Comparison of ENCODE assay signal across 9 cellular contexts in genomic region chr22:20567371-20567847, GRCh38. TPM values are rescaled to one million over a fixed set of nuclear protein-coding genes. Genes with fewer than 3 reads are reported as not detected.
A peak's percentile ranks its signal among the peaks of the same experiment; 100 is the strongest.
DNase-seq lines count a peak whose midpoint lies in the region; ATAC-seq and TF ChIP-seq lines count a peak whose summit lies in the region.
"Had no signal": no experiment of that assay in that cellular context is flagged by ENCODE, and none has a peak within 500 bp of the region (broad histone marks: within the 10 kb centered on the region; RNA-seq: fewer than 3 reads in every experiment).

No MANE protein-coding gene starts in this region.

- H3K4me1 ChIP-seq in muscle layer of duodenum (ENCODE audit: control insufficient read depth in 1 of 2, insufficient read depth in 2 of 2, low read length in 2 of 2) = peaks cover 9 to 34% of the 10 kb centered on the region in 2 donors
- no peaks in the 10 kb centered on the region for H3K4me1 ChIP-seq in H9 (ENCODE audit: insufficient read depth, low read length)

- DNase-seq in AG10803 (ENCODE audit: low read depth) (peak; percentile 78), chondrocyte (ENCODE audit: low spot score) (peak; percentile 44), H9 (no peak), GM20000 (ENCODE audit: low spot score) (no peak)
- DNase-seq in stimulated activated CD4-positive, alpha-beta T cell treated with anti-CD3 and anti-CD28 coated beads, Interleukin-12 subunit alpha, Interleukin-12 subunit beta, amount 100 ng/mL, for 4 hours = no peak
- DNase-seq: activated gamma-delta T cell had no signal

- TF ChIP-seq RAD21 in Ishikawa (IDR thresholded peaks at IDR 0.05; ENCODE audit: low read depth) = no peak; the same call in 1 of the 2 replicates

- peak; percentile 63; the same call in 1 of the 2 replicates for TF ChIP-seq EP300 in Ishikawa (IDR thresholded peaks at IDR 0.05; ENCODE audit: borderline replicate concordance)

- no peak overlapping the region for H2BK15ac ChIP-seq in H9 (ENCODE audit: low read depth, low read length)

- H3K4me3 ChIP-seq in AG10803 (ENCODE audit: low read length) (no peak overlapping the region), muscle layer of duodenum (ENCODE audit: low read depth in 1 of 2, low read length in 2 of 2) (no peak overlapping the region)

- H3K27ac ChIP-seq in muscle layer of duodenum (ENCODE audit: low read length) = peak overlapping the region; percentile 5
- no peak overlapping the region for H3K27ac ChIP-seq in H9 (ENCODE audit: insufficient read length, low read depth, low read length)

- H2BK20ac ChIP-seq in H9 (ENCODE audit: low read depth, low read length, poor library complexity, severe bottlenecking) = no peak overlapping the region

- H3T11ph ChIP-seq in H9 (ENCODE audit: low read length) = no peak overlapping the region

- H4K5ac ChIP-seq in H9 (ENCODE audit: insufficient read length, low read depth, low read length) = no peak overlapping the region

- H3K23me2 ChIP-seq in H9 (ENCODE audit: insufficient read length, low read depth, low read length, poor library complexity, severe bottlenecking) = no peaks in the 10 kb centered on the region

- no peaks in the 10 kb centered on the region for H3K79me2 ChIP-seq in H9 (ENCODE audit: insufficient read depth, low read length)

- H2BK5ac ChIP-seq in H9 (ENCODE audit: insufficient read length, low read length) = no peak overlapping the region

- H4K20me1 ChIP-seq in H9 (ENCODE audit: control insufficient read depth, insufficient read depth, insufficient read length) = no peaks in the 10 kb centered on the region

- TF ChIP-seq CTCF in AG10803 (conservative IDR thresholded peaks at IDR 0.05; ENCODE audit: low read length) = no peak
- TF ChIP-seq CTCF in chondrocyte (IDR thresholded peaks at IDR 0.05) = no peak
- no peak for TF ChIP-seq CTCF in H9 (conservative IDR thresholded peaks at IDR 0.05)
- no peak for TF ChIP-seq CTCF in GM20000 (IDR thresholded peaks at IDR 0.05; ENCODE audit: extremely low read depth, missing control alignments)

- H3K14ac ChIP-seq in H9 (ENCODE audit: insufficient read depth, low read length) = no peak overlapping the region

- no peak overlapping the region for H3K4ac ChIP-seq in H9 (ENCODE audit: low read depth, low read length)

- H3K36me3 ChIP-seq in muscle layer of duodenum (ENCODE audit: control insufficient read depth in 1 of 2, insufficient read depth in 2 of 2, low read length in 2 of 2) = peaks cover 50 to 72% of the 10 kb centered on the region in 2 donors

- peaks cover 75% of the 10 kb centered on the region for H3K4me1 Mint-ChIP-seq in chondrocyte (ENCODE audit: low read depth)
- H3K4me1 Mint-ChIP-seq in H9 = no peaks in the 10 kb centered on the region

- no peak overlapping the region for H4K91ac ChIP-seq in H9 (ENCODE audit: insufficient read length, low read depth, low read length)

- no peak overlapping the region for H3K23ac ChIP-seq in H9 (ENCODE audit: insufficient read length, low read depth, low read length)

- H2BK120ac ChIP-seq in H9 (ENCODE audit: low read depth, low read length, poor library complexity, severe bottlenecking) = no peak overlapping the region

- no peak for ATAC-seq in GM18517 (IDR thresholded peaks at IDR 0.05; ENCODE audit: unreplicated experiment)

- H3K9me3 ChIP-seq in muscle layer of duodenum (ENCODE audit: control insufficient read depth in 1 of 2, low read length in 2 of 2) (no peaks in the 10 kb centered on the region), H9 (ENCODE audit: control insufficient read depth, low read depth, low read length) (no peaks in the 10 kb centered on the region)

- no peak overlapping the region for H4K8ac ChIP-seq in H9 (replicated peaks; ENCODE audit: insufficient read length, low read depth, low read length)

- peak overlapping the region; percentile 99 for H3K27ac Mint-ChIP-seq in chondrocyte (ENCODE audit: unreplicated experiment)
- H3K27ac Mint-ChIP-seq in H9 = no peak overlapping the region

- H3K27me3 Mint-ChIP-seq in chondrocyte (ENCODE audit: low read depth) (no peaks in the 10 kb centered on the region), H9 (ENCODE audit: low read depth) (no peaks in the 10 kb centered on the region)

- H2AK5ac ChIP-seq in H9 (ENCODE audit: insufficient read length, low read length) = no peak overlapping the region

- no peak overlapping the region for H3K18ac ChIP-seq in H9 (ENCODE audit: insufficient read length, low read depth, low read length)

- H3K9me3 Mint-ChIP-seq in chondrocyte (ENCODE audit: low read depth) (no peaks in the 10 kb centered on the region), H9 (no peaks in the 10 kb centered on the region)

- no peak overlapping the region for H3K4me3 Mint-ChIP-seq in chondrocyte (ENCODE audit: unreplicated experiment)
- no peak overlapping the region for H3K4me3 Mint-ChIP-seq in H9

- no peak overlapping the region for H3K9ac ChIP-seq in H9 (ENCODE audit: extremely low read depth, insufficient read length, low read length)

- no peaks in the 10 kb centered on the region for H3K79me1 ChIP-seq in H9 (ENCODE audit: insufficient read depth, low read depth, low read length, poor library complexity, severe bottlenecking)

- no CpG with 5 or more reads among the region's 6 CpGs for WGBS in H9 (ENCODE audit: extremely low coverage, insufficient read length, low lambda C conversion rate)

- H2BK12ac ChIP-seq in H9 (ENCODE audit: insufficient read length, low read depth, low read length) = no peak overlapping the region

- no peak overlapping the region for H3K56ac ChIP-seq in H9 (ENCODE audit: insufficient read length, low read depth, low read length)

- H3K27me3 ChIP-seq in muscle layer of duodenum (ENCODE audit: low read depth, low read length) = no peaks in the 10 kb centered on the region
- H3K27me3 ChIP-seq in H9 (ENCODE audit: insufficient read depth, low read length) = no peaks in the 10 kb centered on the region

- H2AFZ ChIP-seq in H9 (ENCODE audit: low read length) = no peak overlapping the region

- H3K36me3 Mint-ChIP-seq in chondrocyte (ENCODE audit: low read depth) (peaks cover 25% of the 10 kb centered on the region), H9 (ENCODE audit: insufficient read depth in 1 of 3, low read depth in 3 of 3) (peaks cover 29 to 74% (median 56%) of the 10 kb centered on the region in 3 experiments; a peak in 6 of 7 replicates)

- no peak overlapping the region for H3K4me2 ChIP-seq in H9 (ENCODE audit: insufficient read depth, insufficient read length, low read length)

TF ChIP-seq in Ishikawa, 13 proteins besides CTCF, POLR2A, EP300 and RAD21:
- peak; percentile 50; the same call in 1 of the 2 replicates for TF ChIP-seq TCF12 (IDR thresholded peaks at IDR 0.05; ENCODE audit: low read depth)
- no peak for TF ChIP-seq ZBTB7A (IDR thresholded peaks at IDR 0.05; ENCODE audit: low read depth)
- TF ChIP-seq TAF1 (IDR thresholded peaks at IDR 0.05; ENCODE audit: low read depth) = no peak
- TF ChIP-seq FOXM1 (IDR thresholded peaks at IDR 0.05; ENCODE audit: borderline replicate concordance, low read depth) = no peak; the same call in 1 of the 2 replicates
- no peak for TF ChIP-seq REST (IDR thresholded peaks at IDR 0.05; ENCODE audit: low read depth)
- peak; percentile 41 for TF ChIP-seq MAX (IDR thresholded peaks at IDR 0.05)
- TF ChIP-seq TEAD4 (IDR thresholded peaks at IDR 0.05) = peak; percentile 90
- TF ChIP-seq CREB1 (IDR thresholded peaks at IDR 0.05; ENCODE audit: low read depth) = no peak
- TF ChIP-seq NFIC (IDR thresholded peaks at IDR 0.05) = peak; percentile 53
- no peak for TF ChIP-seq EGR1 (IDR thresholded peaks at IDR 0.05)
- TF ChIP-seq USF1 (IDR thresholded peaks at IDR 0.05) = no peak
- TF ChIP-seq CEBPB (IDR thresholded peaks at IDR 0.05) = no peak
- TF ChIP-seq YY1 (IDR thresholded peaks at IDR 0.05; ENCODE audit: low read depth) = no peak

RNA-seq across cellular contexts. Expression of gene MED15, which starts 60.0 kb away (rescaled TPM):
- total RNA-seq in chondrocyte (105 to 111 TPM (median 110 TPM) in 3 replicates), H9 (2021) (46.0 and 47.4 TPM in 2 replicates)

Comparison
In these comparisons a context has a peak if more than half of its experiments do, and no peak if none do; other contexts are left out.
1. DNase-seq: peak in AG10803 (single experiment) and chondrocyte (single experiment); none in H9 (single experiment), GM20000 (single experiment) and stimulated activated CD4-positive, alpha-beta T cell treated with anti-CD3 and anti-CD28 coated beads, Interleukin-12 subunit alpha, Interleukin-12 subunit beta, amount 100 ng/mL, for 4 hours (single experiment).